In the genomic region with DNA sequence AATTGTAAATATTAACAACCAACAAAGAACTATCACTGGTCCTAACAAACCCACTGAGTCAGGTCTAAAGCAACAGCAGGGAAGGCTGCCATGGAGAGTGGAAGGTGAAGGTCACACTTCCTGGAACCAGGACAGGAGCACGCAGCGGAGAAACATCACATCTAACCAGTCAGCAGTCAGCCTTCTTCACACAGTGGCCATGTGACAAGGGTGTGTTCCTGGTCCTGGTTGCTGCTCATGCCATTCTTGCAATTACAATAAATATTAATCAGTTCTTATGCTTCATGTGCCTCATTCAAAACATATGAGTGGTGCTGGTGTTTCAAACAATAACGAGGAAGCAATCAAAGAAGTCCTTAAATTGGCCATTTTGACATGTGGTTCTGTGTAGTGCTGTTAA, we compare ENCODE assay signal across 18 cellular contexts.
DNase-seq lines count a peak whose midpoint lies in the region; TF ChIP-seq lines count a peak whose summit lies in the region.
"Had no signal": no experiment of that assay in that cellular context is flagged by ENCODE, and none has a peak within 500 bp of the region (broad histone marks: within the 10 kb centered on the region; RNA-seq: fewer than 3 reads in every experiment).

No MANE protein-coding gene starts in this region.

- POLR2A ChIA-PET in MCF 10A (lab: Yijun Ruan, JAX) (no interaction called here), RWPE1 (lab: Yijun Ruan, JAX; ENCODE audit: low non-redundant PET) (no interaction called here)

- DNase-seq in mammary epithelial cell = peak; percentile 6
- DNase-seq in MCF 10A (ENCODE audit: unreplicated experiment) = no peak
- no peak for DNase-seq in RWPE1 (ENCODE audit: low spot score)
- DNase-seq in fibroblast of mammary gland (ENCODE audit: low read depth) = peak; percentile 40
- DNase-seq in progenitor cell of endocrine pancreas (ENCODE audit: low spot score, unreplicated experiment) = no peak
- DNase-seq in right atrium auricular region (ENCODE audit: low spot score) = no peak
- DNase-seq in NCI-H510A treated with DMSO at 0.1 percent for 48 hours (lab: John Stamatoyannopoulos, UW) = no peak
- no peak for DNase-seq in activated CD4-positive, alpha-beta T cell treated with anti-CD3 and anti-CD28 coated beads for 4 hours
- DNase-seq: 8988T, DND-41, IMR-90, Karpas-422, NCI-H1105 treated with DMSO at 0.1 percent for 48 hours, NCI-H187 treated with DMSO at 0.1 percent for 48 hours, NCI-H446 treated with DMSO at 0.1 percent for 48 hours, NCI-H774, PC-3 had no signal

- H3K4me1 Mint-ChIP-seq in MCF 10A (ENCODE audit: insufficient read depth, unreplicated experiment) (peaks cover 24% of the 10 kb centered on the region), progenitor cell of endocrine pancreas (ENCODE audit: low read depth) (no peaks in the 10 kb centered on the region)

- H3K9me3 Mint-ChIP-seq in MCF 10A (ENCODE audit: unreplicated experiment) = no peaks in the 10 kb centered on the region
- H3K9me3 Mint-ChIP-seq in progenitor cell of endocrine pancreas (ENCODE audit: low read depth) = no peaks in the 10 kb centered on the region

- CTCF ChIA-PET in mammary epithelial cell (lab: Charles Lee; ENCODE audit: low non-redundant PET) = no interaction called here
- CTCF ChIA-PET in MCF 10A (lab: Yijun Ruan, JAX) = interaction anchor here (0.5 to 0.7 kb wide), 2 partner anchors 144 to 166 kb away, joined by 3 read pairs; no protein-coding TSS in a partner anchor
- CTCF ChIA-PET in RWPE1 (lab: Yijun Ruan, JAX) = no interaction called here

- no peaks in the 10 kb centered on the region for H3K27me3 ChIP-seq in mammary epithelial cell (ENCODE audit: insufficient read depth, low read length)
- no peaks in the 10 kb centered on the region for H3K27me3 ChIP-seq in right atrium auricular region

- BruUV-seq in mammary epithelial cell (replicated peaks; lab: Mats Ljungman, UMichigan) = no TSS peak
- no TSS peak for BruUV-seq in MCF 10A (replicated peaks; lab: Mats Ljungman, UMichigan)

- WGBS in mammary epithelial cell (ENCODE audit: low coverage, missing lambda C conversion rate) = 64% methylated on average over 3 of the region's 3 CpGs

- H3K4me1 ChIP-seq in mammary epithelial cell (ENCODE audit: insufficient read depth, low read length) = peaks cover 41% of the 10 kb centered on the region
- H3K4me1 ChIP-seq in right atrium auricular region = no peaks in the 10 kb centered on the region

- H3K27ac Mint-ChIP-seq in MCF 10A (ENCODE audit: low read depth, unreplicated experiment) (no peak overlapping the region), progenitor cell of endocrine pancreas (no peak overlapping the region)

- intact Hi-C loops in mammary epithelial cell (cut with micrococcal nuclease) = no loop called here
- intact Hi-C loops in MCF 10A (cut with micrococcal nuclease) = no loop called here

- H3K27me3 Mint-ChIP-seq in MCF 10A (ENCODE audit: insufficient read depth, unreplicated experiment) = no peaks in the 10 kb centered on the region
- H3K27me3 Mint-ChIP-seq in progenitor cell of endocrine pancreas = peaks cover 3% of the 10 kb centered on the region

- H3K4me3 ChIP-seq in mammary epithelial cell (replicated peaks in 1 of 3; ENCODE audit: insufficient read depth in 1 of 3, low read depth in 2 of 3, low read length in 3 of 3) (no peak overlapping the region), fibroblast of mammary gland (ENCODE audit: control insufficient read depth, low read depth, low read length) (no peak overlapping the region), right atrium auricular region (no peak overlapping the region)

- in situ Hi-C loops in mammary epithelial cell (cut with MboI; ENCODE audit: low sequenced_read_pairs in 2 of 2) = no loop called here

- dilution Hi-C loops in mammary epithelial cell (cut with HindIII; ENCODE audit: low sequenced_read_pairs) = no loop called here

- peak overlapping the region; percentile 18 for H3K4me2 ChIP-seq in mammary epithelial cell (ENCODE audit: insufficient read depth, low read depth, low read length)

- peak overlapping the region; percentile 35 for H3K27ac ChIP-seq in mammary epithelial cell (ENCODE audit: insufficient read depth, low read depth, low read length)
- H3K27ac ChIP-seq in RWPE1 = peak overlapping the region; percentile 89
- H3K27ac ChIP-seq in right atrium auricular region = no peak overlapping the region
- H3K27ac ChIP-seq: C4-2B had no signal

- TF ChIP-seq CTCF in mammary epithelial cell (conservative IDR thresholded peaks at IDR 0.05 in 1 of 2, IDR thresholded peaks at IDR 0.05 in 1 of 2; ENCODE audit: extremely low read depth in 1 of 2, insufficient read depth in 1 of 2, low read depth in 1 of 2, low read length in 2 of 2) (no peak), MCF 10A (IDR thresholded peaks at IDR 0.05; ENCODE audit: unreplicated experiment) (no peak), RWPE1 (conservative IDR thresholded peaks at IDR 0.05; ENCODE audit: low read depth) (no peak), fibroblast of mammary gland (conservative IDR thresholded peaks at IDR 0.05; ENCODE audit: control insufficient read depth, insufficient read depth, low read depth, low read length) (no peak), progenitor cell of endocrine pancreas (IDR thresholded peaks at IDR 0.05; ENCODE audit: unreplicated experiment) (no peak), right atrium auricular region (IDR thresholded peaks at IDR 0.05) (no peak)

- H2AFZ ChIP-seq in mammary epithelial cell (ENCODE audit: low read depth, low read length) = peak overlapping the region; percentile 46

- no peaks in the 10 kb centered on the region for H3K36me3 ChIP-seq in mammary epithelial cell (ENCODE audit: insufficient read depth, low read length)
- no peaks in the 10 kb centered on the region for H3K36me3 ChIP-seq in right atrium auricular region

- H3K9ac ChIP-seq in mammary epithelial cell (ENCODE audit: insufficient read depth, low read length) = no peak overlapping the region

- H3K9me3 ChIP-seq in mammary epithelial cell (replicated peaks; ENCODE audit: insufficient read depth, low read length) (no peaks in the 10 kb centered on the region), right atrium auricular region (no peaks in the 10 kb centered on the region)

- H3K79me2 ChIP-seq in mammary epithelial cell (ENCODE audit: insufficient read depth, low read length) = no peaks in the 10 kb centered on the region

- H3K36me3 Mint-ChIP-seq in MCF 10A (ENCODE audit: insufficient read depth, unreplicated experiment) (no peaks in the 10 kb centered on the region), progenitor cell of endocrine pancreas (ENCODE audit: insufficient read depth) (no peaks in the 10 kb centered on the region)

- H4K20me1 ChIP-seq in mammary epithelial cell (ENCODE audit: insufficient read depth, low read length) = no peaks in the 10 kb centered on the region

- no peak overlapping the region for H3K4me3 Mint-ChIP-seq in MCF 10A (ENCODE audit: unreplicated experiment)
- no peak overlapping the region for H3K4me3 Mint-ChIP-seq in progenitor cell of endocrine pancreas (ENCODE audit: low read depth)

Comparison
In these comparisons a context has a peak if more than half of its experiments do, and no peak if none do; other contexts are left out.
1. DNase-seq: peak in mammary epithelial cell (single experiment) and fibroblast of mammary gland (single experiment); none in MCF 10A (single experiment), RWPE1 (single experiment), progenitor cell of endocrine pancreas (single experiment), right atrium auricular region (single experiment), NCI-H510A treated with DMSO at 0.1 percent for 48 hours (single experiment) and activated CD4-positive, alpha-beta T cell treated with anti-CD3 and anti-CD28 coated beads for 4 hours (0 of 2).
2. H3K27ac ChIP-seq: peak in mammary epithelial cell (single experiment) and RWPE1 (single experiment); none in right atrium auricular region (0 of 2).